ENCODE assay signal across 2 cellular contexts in the genomic region with DNA sequence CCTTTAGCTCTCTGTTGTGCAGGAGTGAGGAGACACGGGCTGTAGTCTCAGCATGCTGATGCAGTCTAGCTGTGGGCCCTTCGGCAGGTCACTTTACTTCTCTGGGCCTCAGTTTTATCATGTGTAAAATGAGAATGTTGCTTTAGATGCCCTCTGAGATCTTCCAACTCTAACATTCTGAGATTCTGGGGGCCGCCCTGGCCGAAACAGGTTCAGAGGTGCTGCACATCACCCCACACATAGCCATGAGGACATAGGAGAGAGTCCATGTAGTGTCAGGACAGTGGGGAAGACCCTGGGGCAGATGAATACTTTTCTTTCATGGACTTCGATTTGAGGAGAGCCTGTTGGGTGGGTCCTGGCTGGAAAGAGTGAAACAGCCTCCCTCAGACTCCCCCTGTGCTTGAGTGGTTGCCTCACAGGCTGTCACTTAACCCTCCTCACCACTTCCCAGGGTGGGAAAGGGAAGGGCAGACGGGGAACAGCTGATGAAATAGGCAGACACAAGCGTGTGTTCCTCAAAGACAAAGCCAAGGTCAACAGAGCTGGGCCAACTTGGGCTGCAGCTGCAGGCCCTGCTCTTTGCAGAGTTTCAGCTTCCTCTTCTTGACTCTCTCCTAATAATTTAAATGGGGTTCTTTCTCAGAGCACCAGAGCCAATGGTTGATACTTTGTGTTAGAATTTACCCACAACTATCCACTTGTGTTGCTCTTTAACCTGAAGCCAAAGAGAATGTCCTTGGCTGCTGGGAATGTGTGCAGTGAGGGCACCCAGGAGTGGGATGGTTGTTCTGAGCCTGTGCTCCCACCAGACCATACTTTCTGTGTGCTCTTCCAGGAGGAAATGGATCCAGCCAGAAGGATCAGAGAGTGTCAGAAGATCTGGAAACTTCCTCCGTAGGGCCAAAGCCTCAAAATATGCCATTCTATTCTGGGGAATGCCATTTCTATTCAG.
A peak's percentile ranks its signal among the peaks of the same experiment; 100 is the strongest.
TF ChIP-seq lines count a peak whose summit lies in the region.

No MANE protein-coding gene starts in this region.

TF ChIP-seq in HEK293, 187 proteins besides CTCF, POLR2A, EP300 and RAD21:
- TF ChIP-seq ZBTB48 (tag by site-specific recombination; IDR thresholded peaks at IDR 0.05): no peak
- TF ChIP-seq ZNF677 (tag by site-specific recombination; IDR thresholded peaks at IDR 0.05): no peak
- no peak for TF ChIP-seq ZFP3 (tag by site-specific recombination; IDR thresholded peaks at IDR 0.05; ENCODE audit: low read depth)
- TF ChIP-seq, protein P1, sequence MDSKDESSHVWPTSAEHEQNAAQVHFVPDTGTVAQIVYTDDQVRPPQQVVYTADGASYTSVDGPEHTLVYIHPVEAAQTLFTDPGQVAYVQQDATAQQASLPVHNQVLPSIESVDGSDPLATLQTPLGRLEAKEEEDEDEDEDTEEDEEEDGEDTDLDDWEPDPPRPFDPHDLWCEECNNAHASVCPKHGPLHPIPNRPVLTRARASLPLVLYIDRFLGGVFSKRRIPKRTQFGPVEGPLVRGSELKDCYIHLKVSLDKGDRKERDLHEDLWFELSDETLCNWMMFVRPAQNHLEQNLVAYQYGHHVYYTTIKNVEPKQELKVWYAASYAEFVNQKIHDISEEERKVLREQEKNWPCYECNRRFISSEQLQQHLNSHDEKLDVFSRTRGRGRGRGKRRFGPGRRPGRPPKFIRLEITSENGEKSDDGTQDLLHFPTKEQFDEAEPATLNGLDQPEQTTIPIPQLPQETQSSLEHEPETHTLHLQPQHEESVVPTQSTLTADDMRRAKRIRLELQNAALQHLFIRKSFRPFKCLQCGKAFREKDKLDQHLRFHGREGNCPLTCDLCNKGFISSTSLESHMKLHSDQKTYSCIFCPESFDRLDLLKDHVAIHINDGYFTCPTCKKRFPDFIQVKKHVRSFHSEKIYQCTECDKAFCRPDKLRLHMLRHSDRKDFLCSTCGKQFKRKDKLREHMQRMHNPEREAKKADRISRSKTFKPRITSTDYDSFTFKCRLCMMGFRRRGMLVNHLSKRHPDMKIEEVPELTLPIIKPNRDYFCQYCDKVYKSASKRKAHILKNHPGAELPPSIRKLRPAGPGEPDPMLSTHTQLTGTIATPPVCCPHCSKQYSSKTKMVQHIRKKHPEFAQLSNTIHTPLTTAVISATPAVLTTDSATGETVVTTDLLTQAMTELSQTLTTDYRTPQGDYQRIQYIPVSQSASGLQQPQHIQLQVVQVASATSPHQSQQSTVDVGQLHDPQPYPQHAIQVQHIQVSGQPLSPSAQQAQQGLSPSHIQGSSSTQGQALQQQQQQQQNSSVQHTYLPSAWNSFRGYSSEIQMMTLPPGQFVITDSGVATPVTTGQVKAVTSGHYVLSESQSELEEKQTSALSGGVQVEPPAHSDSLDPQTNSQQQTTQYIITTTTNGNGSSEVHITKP (tag by site-specific recombination; IDR thresholded peaks at IDR 0.05): peak; percentile 47; the same call in 1 of the 2 replicates
TF ChIP-seq in HEK293: peak in this region for 1.

TF ChIP-seq in H1, 55 proteins besides CTCF, POLR2A, EP300 and RAD21:
- no peak for TF ChIP-seq BRCA1 (IDR thresholded peaks at IDR 0.05; ENCODE audit: low read depth, low read length)
- TF ChIP-seq KDM4A (IDR thresholded peaks at IDR 0.05; ENCODE audit: low read depth, low read length, severe bottlenecking): no peak
- TF ChIP-seq SP2 (IDR thresholded peaks at IDR 0.05; ENCODE audit: low read length): no peak
- no peak for TF ChIP-seq RNF2 (IDR thresholded peaks at IDR 0.05; ENCODE audit: borderline replicate concordance, low read depth, low read length, missing control alignments, poor library complexity, severe bottlenecking)
- TF ChIP-seq CBX8 (IDR thresholded peaks at IDR 0.05; ENCODE audit: borderline replicate concordance, low read depth, low read length): no peak
- no peak for TF ChIP-seq CHD2 (IDR thresholded peaks at IDR 0.05; ENCODE audit: low read length)
- TF ChIP-seq SIN3A (conservative IDR thresholded peaks at IDR 0.05 in 1 of 2, IDR thresholded peaks at IDR 0.05 in 1 of 2; ENCODE audit: low read depth in 1 of 2, low read length in 2 of 2): no peak
- no peak for TF ChIP-seq EGR1 (IDR thresholded peaks at IDR 0.05; ENCODE audit: borderline replicate concordance, low read depth, low read length)
- TF ChIP-seq CEBPB (IDR thresholded peaks at IDR 0.05; ENCODE audit: low read depth, low read length): no peak
- no peak for TF ChIP-seq POLR2AphosphoS5 (IDR thresholded peaks at IDR 0.05; ENCODE audit: low read depth, low read length)
- no peak for TF ChIP-seq ZNF274 (IDR thresholded peaks at IDR 0.05; ENCODE audit: borderline replicate concordance, extremely low read depth, low read length)
- TF ChIP-seq, protein P2, sequence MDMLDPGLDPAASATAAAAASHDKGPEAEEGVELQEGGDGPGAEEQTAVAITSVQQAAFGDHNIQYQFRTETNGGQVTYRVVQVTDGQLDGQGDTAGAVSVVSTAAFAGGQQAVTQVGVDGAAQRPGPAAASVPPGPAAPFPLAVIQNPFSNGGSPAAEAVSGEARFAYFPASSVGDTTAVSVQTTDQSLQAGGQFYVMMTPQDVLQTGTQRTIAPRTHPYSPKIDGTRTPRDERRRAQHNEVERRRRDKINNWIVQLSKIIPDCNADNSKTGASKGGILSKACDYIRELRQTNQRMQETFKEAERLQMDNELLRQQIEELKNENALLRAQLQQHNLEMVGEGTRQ (IDR thresholded peaks at IDR 0.05; ENCODE audit: low read length): no peak
- no peak for TF ChIP-seq SIRT6 (IDR thresholded peaks at IDR 0.05; ENCODE audit: low read length)
- no peak for TF ChIP-seq YY1 (IDR thresholded peaks at IDR 0.05; ENCODE audit: low read depth, low read length)
- no peak for TF ChIP-seq SUZ12 (IDR thresholded peaks at IDR 0.05; ENCODE audit: low read length)
- no peak for TF ChIP-seq EZH2 (IDR thresholded peaks at IDR 0.05; ENCODE audit: low read depth, low read length, severe bottlenecking)
